Comparison of ENCODE assay signal across 8 cellular contexts in genomic region chr10:103678104-103678526, GRCh38.
DNase-seq lines count a peak whose midpoint lies in the region; ATAC-seq and TF ChIP-seq lines count a peak whose summit lies in the region.

No MANE protein-coding gene starts in this region.

- CTCF ChIA-PET in A673 (lab: Charles Lee) = no interaction called here

- TF ChIP-seq CTCF in A673 (conservative IDR thresholded peaks at IDR 0.05; ENCODE audit: low read depth, low read length) (no peak), lower leg skin (IDR thresholded peaks at IDR 0.05) (no peak)

- H3K27me3 ChIP-seq in A673 (replicated peaks; ENCODE audit: insufficient read depth, low read depth, low read length, poor library complexity) = no peaks in the 10 kb centered on the region

- no TSS peak for BruUV-seq in A673 (replicated peaks; lab: Mats Ljungman, UMichigan)

- H3K27ac ChIP-seq in A673 (ENCODE audit: low read depth, low read length, poor library complexity, severe bottlenecking) = peak overlapping the region; percentile 47
- peak overlapping the region; percentile 75 for H3K27ac ChIP-seq in cingulate gyrus (ENCODE audit: low read depth, low read length)

- intact Hi-C loops in A673 (cut with micrococcal nuclease; ENCODE audit: unreplicated experiment) = no loop called here
- intact Hi-C loops in lower leg skin (cut with DNase I; ENCODE audit: low total_unique reads) = no loop called here

- DNase-seq in A673 (ENCODE audit: low spot score) = no peak
- DNase-seq in activated CD4-positive, alpha-beta T cell treated with anti-CD3 and anti-CD28 coated beads for 1 hour = peak; percentile 75
- DNase-seq in lower leg skin (ENCODE audit: low spot score in 2 of 2) = peak; percentile 87 to 97
- DNase-seq in stimulated activated CD4-positive, alpha-beta T cell treated with anti-CD3 and anti-CD28 coated beads, Interleukin-4, amount 100 ng/mL, for 48 hours (ENCODE audit: low read depth in 2 of 2) = peak; percentile 66 to 80
- no peak for DNase-seq in GDM1 (lab: John Stamatoyannopoulos, UW)

- no peaks in the 10 kb centered on the region for H3K4me1 ChIP-seq in A673 (ENCODE audit: insufficient read depth, low read length, poor library complexity, severe bottlenecking)

- H3K4me3 ChIP-seq in A673 (ENCODE audit: low read depth, low read length, poor library complexity, severe bottlenecking) = no peak overlapping the region
- no peak overlapping the region for H3K4me3 ChIP-seq in lower leg skin (ENCODE audit: low read depth, poor library complexity, severe bottlenecking)

- WGBS in lower leg skin, 2 donors = 13 to 16% methylated on average over 16 of the region's 16 CpGs

- no peaks in the 10 kb centered on the region for H3K9me3 ChIP-seq in A673 (ENCODE audit: low read depth, low read length, poor library complexity, severe bottlenecking)

- ATAC-seq in GM19043 (IDR thresholded peaks at IDR 0.05; ENCODE audit: low read depth, unreplicated experiment) (peak; percentile 83), HG03432 (IDR thresholded peaks at IDR 0.05; ENCODE audit: unreplicated experiment) (peak; percentile 89)

- POLR2A ChIA-PET in A673 (lab: Charles Lee; ENCODE audit: low non-redundant PET) = no interaction called here

- no peak for TF ChIP-seq POLR2A in lower leg skin (IDR thresholded peaks at IDR 0.05)

- H3K36me3 ChIP-seq in A673 (ENCODE audit: insufficient read depth, low read length, poor library complexity, severe bottlenecking) = no peaks in the 10 kb centered on the region

Comparison
In these comparisons a context has a peak if more than half of its experiments do, and no peak if none do; other contexts are left out.
1. DNase-seq: peak in activated CD4-positive, alpha-beta T cell treated with anti-CD3 and anti-CD28 coated beads for 1 hour (single experiment), lower leg skin (2 of 2) and stimulated activated CD4-positive, alpha-beta T cell treated with anti-CD3 and anti-CD28 coated beads, Interleukin-4, amount 100 ng/mL, for 48 hours (2 of 2); none in A673 (single experiment) and GDM1 (single experiment).